13 cellular contexts compared by ENCODE assay signal in genomic region chr2:136253288-136254004, GRCh38.
DNase-seq lines count a peak whose midpoint lies in the region; ATAC-seq and TF ChIP-seq lines count a peak whose summit lies in the region.
"Had no signal": no experiment of that assay in that cellular context is flagged by ENCODE, and none has a peak within 500 bp of the region (broad histone marks: within the 10 kb centered on the region; RNA-seq: fewer than 3 reads in every experiment).

No MANE protein-coding gene starts in this region.

- H3K4me3 ChIP-seq in adrenal gland: no peak overlapping the region
- peak overlapping the region in 1 of 2 experiments; percentile 19 for H3K4me3 ChIP-seq in neutrophil (ENCODE audit: low read depth in 1 of 2, low read length in 1 of 2)
- H3K4me3 ChIP-seq in GM23248: no peak overlapping the region
- H3K4me3 ChIP-seq: K562 had no signal

- no peak for TF ChIP-seq POLR2A in adrenal gland (IDR thresholded peaks at IDR 0.05)

- DNase-seq in adrenal gland (peak in 4 of 7 donors; percentile 44 to 64 (median 54)), kidney glomerular epithelial cell (lab: John Stamatoyannopoulos, UW) (no peak), GM23248 (no peak)
- no peak for DNase-seq in activated CD8-positive, alpha-beta memory T cell treated with anti-CD3 and anti-CD28 coated beads, Interleukin-2, amount 10 ng/mL, durations not matched to agents 7 days and 5 days
- DNase-seq: natural killer cell, NCI-H2107 had no signal

- H3K9ac ChIP-seq in GM23248: no peak overlapping the region

- no peaks in the 10 kb centered on the region for H3K9me2 ChIP-seq in GM23248 (ENCODE audit: insufficient read depth)

- ATAC-seq in GM18498 (IDR thresholded peaks at IDR 0.05; ENCODE audit: unreplicated experiment): peak; percentile 38
- ATAC-seq in HG02981 (IDR thresholded peaks at IDR 0.05; ENCODE audit: unreplicated experiment): peak; percentile 31
- no peak for ATAC-seq in HG03442 (IDR thresholded peaks at IDR 0.05; ENCODE audit: unreplicated experiment)
- no peak for ATAC-seq in activated CD8-positive, alpha-beta memory T cell treated with anti-CD3 and anti-CD28 coated beads, Interleukin-2, amount 10 ng/mL, durations not matched to agents 7 days and 5 days
- ATAC-seq: esophagus mucosa, K562, natural killer cell had no signal

- 73 to 92% (median 82%) methylated on average over 3 to 6 of the region's 6 CpGs for WGBS in adrenal gland, 4 donors
- WGBS in GM23248 (ENCODE audit: low coverage in 1 of 2, low lambda C conversion rate in 2 of 2, missing lambda C conversion rate in 2 of 2), 2 experiments: 52% methylated on average over 6 of the region's 6 CpGs

- H3K4me1 ChIP-seq in adrenal gland (replicated peaks in 1 of 2): peaks cover 10 to 17% of the 10 kb centered on the region in 2 donors
- H3K4me1 ChIP-seq in neutrophil (ENCODE audit: control insufficient read depth in 1 of 2, insufficient read depth in 1 of 2, low read depth in 1 of 2, low read length in 1 of 2): peaks cover 40 to 41% of the 10 kb centered on the region in 2 experiments
- no peaks in the 10 kb centered on the region for H3K4me1 ChIP-seq in GM23248 (ENCODE audit: insufficient read depth)

- no peaks in the 10 kb centered on the region for H3K27me3 ChIP-seq in adrenal gland
- H3K27me3 ChIP-seq in neutrophil: no peaks in the 10 kb centered on the region
- H3K27me3 ChIP-seq in GM23248 (replicated peaks; ENCODE audit: insufficient read depth): peaks cover 10% of the 10 kb centered on the region; the same call in 1 of the 2 replicates

- intact Hi-C loops in adrenal gland (cut with DNase I): no loop called here

- H4K20me1 ChIP-seq in GM23248 (ENCODE audit: insufficient read depth): no peaks in the 10 kb centered on the region

- CTCF ChIA-PET in activated CD8-positive, alpha-beta memory T cell treated with anti-CD3 and anti-CD28 coated beads, Interleukin-2, amount 10 ng/mL, durations not matched to agents 7 days and 5 days (lab: Charles Lee): interaction anchor here (1.3 kb wide), 1 partner anchor 52 kb away, joined by 4 read pairs; no protein-coding TSS in a partner anchor

- H3K9me3 Mint-ChIP-seq in activated CD8-positive, alpha-beta memory T cell treated with anti-CD3 and anti-CD28 coated beads, Interleukin-2, amount 10 ng/mL, durations not matched to agents 7 days and 5 days (ENCODE audit: low read depth): no peaks in the 10 kb centered on the region
- H3K9me3 Mint-ChIP-seq: natural killer cell had no signal

- no peak overlapping the region for H3K27ac Mint-ChIP-seq in activated CD8-positive, alpha-beta memory T cell treated with anti-CD3 and anti-CD28 coated beads, Interleukin-2, amount 10 ng/mL, durations not matched to agents 7 days and 5 days
- H3K27ac Mint-ChIP-seq: natural killer cell had no signal

- H3K36me3 ChIP-seq in adrenal gland (replicated peaks in 1 of 2) (no peaks in the 10 kb centered on the region), neutrophil (no peaks in the 10 kb centered on the region), GM23248 (ENCODE audit: low read depth) (no peaks in the 10 kb centered on the region)

- H2AFZ ChIP-seq in GM23248: no peak overlapping the region

- H3K27ac ChIP-seq in adrenal gland (peak overlapping the region in 2 of 5 donors; percentile 24 to 39), neutrophil (peak overlapping the region; percentile 98), GM23248 (no peak overlapping the region)
- H3K27ac ChIP-seq: C4-2B had no signal

- H3K9me3 ChIP-seq in adrenal gland (replicated peaks in 1 of 3) (no peaks in the 10 kb centered on the region), neutrophil (no peaks in the 10 kb centered on the region), GM23248 (ENCODE audit: low read depth) (no peaks in the 10 kb centered on the region)

- H3K4me3 Mint-ChIP-seq in activated CD8-positive, alpha-beta memory T cell treated with anti-CD3 and anti-CD28 coated beads, Interleukin-2, amount 10 ng/mL, durations not matched to agents 7 days and 5 days: no peak overlapping the region
- H3K4me3 Mint-ChIP-seq: natural killer cell had no signal

- H3K36me3 Mint-ChIP-seq in activated CD8-positive, alpha-beta memory T cell treated with anti-CD3 and anti-CD28 coated beads, Interleukin-2, amount 10 ng/mL, durations not matched to agents 7 days and 5 days: no peaks in the 10 kb centered on the region
- H3K36me3 Mint-ChIP-seq: natural killer cell had no signal

- no peaks in the 10 kb centered on the region for H3K27me3 Mint-ChIP-seq in activated CD8-positive, alpha-beta memory T cell treated with anti-CD3 and anti-CD28 coated beads, Interleukin-2, amount 10 ng/mL, durations not matched to agents 7 days and 5 days

- in situ Hi-C loops in GM23248 (cut with MboI): no loop called here

- no peaks in the 10 kb centered on the region for H3K79me2 ChIP-seq in GM23248 (ENCODE audit: insufficient read depth)

- peaks cover 15% of the 10 kb centered on the region for H3K4me1 Mint-ChIP-seq in activated CD8-positive, alpha-beta memory T cell treated with anti-CD3 and anti-CD28 coated beads, Interleukin-2, amount 10 ng/mL, durations not matched to agents 7 days and 5 days

- TF ChIP-seq CTCF in adrenal gland (IDR thresholded peaks at IDR 0.05) (no peak), neutrophil (IDR thresholded peaks at IDR 0.05) (peak; percentile 34)

- no peak overlapping the region for H3K4me2 ChIP-seq in GM23248 (ENCODE audit: unreplicated experiment)

- H3F3A ChIP-seq in GM23248 (ENCODE audit: insufficient read depth): no peaks in the 10 kb centered on the region

Comparison
In these comparisons a context has a peak if more than half of its experiments do, and no peak if none do; other contexts are left out.
1. ATAC-seq: peak in GM18498 (single experiment) and HG02981 (single experiment); none in HG03442 (single experiment) and activated CD8-positive, alpha-beta memory T cell treated with anti-CD3 and anti-CD28 coated beads, Interleukin-2, amount 10 ng/mL, durations not matched to agents 7 days and 5 days (single experiment).
2. DNase-seq: peak in adrenal gland (4 of 7); none in kidney glomerular epithelial cell (single experiment), activated CD8-positive, alpha-beta memory T cell treated with anti-CD3 and anti-CD28 coated beads, Interleukin-2, amount 10 ng/mL, durations not matched to agents 7 days and 5 days (single experiment) and GM23248 (single experiment).